In the genomic region with DNA sequence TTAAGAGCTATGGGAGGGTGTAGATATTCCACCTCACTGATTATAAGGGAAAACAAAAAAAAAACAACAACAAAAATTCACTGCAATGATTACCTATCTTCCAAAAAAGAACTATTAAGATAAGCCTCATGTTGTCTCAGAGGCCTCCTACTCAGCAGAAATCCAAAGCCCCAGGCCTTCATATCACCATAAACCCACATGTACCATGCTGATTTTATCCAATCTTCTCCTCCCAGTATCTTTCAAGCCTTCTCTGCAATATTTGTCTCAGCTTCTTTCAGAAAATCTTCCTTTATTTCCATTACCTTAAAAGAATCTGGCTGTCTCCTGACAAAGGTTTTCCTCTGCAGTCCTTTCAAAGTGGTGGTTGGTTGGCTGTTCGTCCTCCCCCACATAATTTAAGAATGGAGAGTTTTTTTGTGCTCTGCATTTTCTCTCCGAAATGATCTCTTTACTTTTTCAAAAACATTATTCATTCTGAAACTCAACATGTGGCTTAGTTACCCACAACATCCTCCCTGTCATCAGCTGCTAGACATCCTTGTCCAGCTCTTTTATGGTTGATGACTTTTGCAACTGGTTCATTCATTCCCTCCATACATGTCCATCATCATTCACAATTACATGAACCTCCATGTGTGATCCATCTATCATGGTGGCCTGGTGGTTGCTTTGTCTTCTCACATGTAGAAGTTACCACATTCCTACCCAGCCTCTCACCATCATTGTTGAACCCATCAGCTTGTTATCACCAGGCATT, we compare ENCODE assay signal across 12 cellular contexts. TPM values are rescaled to one million over a fixed set of nuclear protein-coding genes. Genes with fewer than 3 reads are reported as not detected.
A peak's percentile ranks its signal among the peaks of the same experiment; 100 is the strongest.
DNase-seq lines count a peak whose midpoint lies in the region; ATAC-seq, FAIRE-seq and TF ChIP-seq lines count a peak whose summit lies in the region.
"Had no signal": no experiment of that assay in that cellular context is flagged by ENCODE, and none has a peak within 500 bp of the region (broad histone marks: within the 10 kb centered on the region; RNA-seq: fewer than 3 reads in every experiment).

No MANE protein-coding gene starts in this region.

- POLR2A ChIA-PET in HEK293T (lab: Yijun Ruan, JAX), result no interaction called here

- no peak for TF ChIP-seq POLR2A in GM12891 (IDR thresholded peaks at IDR 0.05; ENCODE audit: low read depth, low read length)

- CTCF ChIA-PET in HEK293T (lab: Yijun Ruan, JAX), result no interaction called here

- DNase-seq in GM12891 (ENCODE audit: insufficient read length, low spot score), result no peak
- peak; percentile 74 for DNase-seq in MV-4-11 (lab: John Stamatoyannopoulos, UW)
- DNase-seq in SK-N-DZ (ENCODE audit: low spot score), result no peak
- no peak for DNase-seq in HEK293T (ENCODE audit: extremely low spot score)
- no peak for DNase-seq in Right ventricle myocardium superior
- DNase-seq in HCEC 1CT, result no peak
- DNase-seq: KBM-7; left colon; NK-92 treated with Interleukin-12 subunit alpha and Interleukin-12 subunit beta, amount 100 ng/mL, for 24 hours; pancreas had no signal

- intact Hi-C loops in Right ventricle myocardium superior (cut with DNase I), result no loop called here

- peak; percentile 79 for FAIRE-seq in GM12891 (lab: Jason Lieb, UNC)
- FAIRE-seq: pancreas had no signal

- ATAC-seq in GM19351 (IDR thresholded peaks at IDR 0.05; ENCODE audit: unreplicated experiment) (peak; percentile 74), HG02885 (IDR thresholded peaks at IDR 0.05; ENCODE audit: poor library complexity, unreplicated experiment) (peak; percentile 76), Right ventricle myocardium superior (ENCODE audit: poor library complexity) (no peak)
- ATAC-seq: left colon, pancreas had no signal

TF ChIP-seq in GM12891, 5 proteins besides CTCF, POLR2A, EP300 and RAD21:
- no peak for TF ChIP-seq POLR2AphosphoS5 (IDR thresholded peaks at IDR 0.05; ENCODE audit: low read depth, low read length)
- TF ChIP-seq POU2F2 (IDR thresholded peaks at IDR 0.05; ENCODE audit: low read depth, low read length), result no peak
- TF ChIP-seq PAX5 (IDR thresholded peaks at IDR 0.05; ENCODE audit: insufficient read depth, low read length, severe bottlenecking), result no peak
- no peak for TF ChIP-seq TAF1 (IDR thresholded peaks at IDR 0.05; ENCODE audit: low read depth, low read length)
- no peak for TF ChIP-seq SPI1 (IDR thresholded peaks at IDR 0.05; ENCODE audit: low read depth, low read length)

TF ChIP-seq in HEK293T, 16 proteins besides CTCF, POLR2A, EP300 and RAD21:
- TF ChIP-seq L3MBTL2 (conservative IDR thresholded peaks at IDR 0.05), result no peak
- no peak for TF ChIP-seq NFRKB (IDR thresholded peaks at IDR 0.05)
- no peak for TF ChIP-seq FOXA1 (IDR thresholded peaks at IDR 0.05)
- TF ChIP-seq ARNT (IDR thresholded peaks at IDR 0.05), result no peak
- no peak for TF ChIP-seq SUZ12 (IDR thresholded peaks at IDR 0.05)
- TF ChIP-seq BHLHE40 (IDR thresholded peaks at IDR 0.05; ENCODE audit: borderline replicate concordance), result no peak
- TF ChIP-seq SP1 (IDR thresholded peaks at IDR 0.05), result no peak
- no peak for TF ChIP-seq HDGF (IDR thresholded peaks at IDR 0.05; ENCODE audit: borderline replicate concordance)
- TF ChIP-seq, protein P1, sequence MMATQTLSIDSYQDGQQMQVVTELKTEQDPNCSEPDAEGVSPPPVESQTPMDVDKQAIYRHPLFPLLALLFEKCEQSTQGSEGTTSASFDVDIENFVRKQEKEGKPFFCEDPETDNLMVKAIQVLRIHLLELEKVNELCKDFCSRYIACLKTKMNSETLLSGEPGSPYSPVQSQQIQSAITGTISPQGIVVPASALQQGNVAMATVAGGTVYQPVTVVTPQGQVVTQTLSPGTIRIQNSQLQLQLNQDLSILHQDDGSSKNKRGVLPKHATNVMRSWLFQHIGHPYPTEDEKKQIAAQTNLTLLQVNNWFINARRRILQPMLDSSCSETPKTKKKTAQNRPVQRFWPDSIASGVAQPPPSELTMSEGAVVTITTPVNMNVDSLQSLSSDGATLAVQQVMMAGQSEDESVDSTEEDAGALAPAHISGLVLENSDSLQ (IDR thresholded peaks at IDR 0.05), result no peak
- no peak for TF ChIP-seq ZNF384 (IDR thresholded peaks at IDR 0.05)
- TF ChIP-seq FOXM1 (IDR thresholded peaks at IDR 0.05; ENCODE audit: borderline replicate concordance), result no peak
- no peak for TF ChIP-seq FOXK2 (IDR thresholded peaks at IDR 0.05)
- no peak for TF ChIP-seq ELF4 (IDR thresholded peaks at IDR 0.05)
- no peak for TF ChIP-seq TARDBP (IDR thresholded peaks at IDR 0.05)
TF ChIP-seq in HEK293T: peak in this region for 0.

RNA-seq across cellular contexts. Expression of a gene that starts 2.9 kb away (rescaled TPM):
- polyA plus RNA-seq in GM12891 (2012; ENCODE audit: low read depth, missing spikeins), result not detected
- polyA plus RNA-seq in SK-N-DZ (2014; cell fraction: cytosol; rRNA removed), result not detected in 2 replicates
- polyA plus RNA-seq in SK-N-DZ (2014; cell fraction: nucleus; rRNA removed), result not detected in 2 replicates
- not detected for total RNA-seq in Right ventricle myocardium superior
- total RNA-seq: left colon had no signal
- polyA plus RNA-seq: pancreas had no signal

RNA-seq across cellular contexts. Expression of a gene that starts 50.1 kb away (rescaled TPM):
- not detected for polyA plus RNA-seq in GM12891 (2012; ENCODE audit: low read depth, missing spikeins)
- not detected in 2 replicates for polyA plus RNA-seq in SK-N-DZ (2014; cell fraction: cytosol; rRNA removed)
- polyA plus RNA-seq in SK-N-DZ (2014; cell fraction: nucleus; rRNA removed), result not detected in 2 replicates
- not detected for total RNA-seq in Right ventricle myocardium superior
- total RNA-seq: left colon, pancreas had no signal
- polyA plus RNA-seq: pancreas had no signal

RNA-seq across cellular contexts. Expression of a gene that starts 52.7 kb away (rescaled TPM):
- 0.03 TPM for polyA plus RNA-seq in GM12891 (2012; ENCODE audit: low read depth, missing spikeins)
- polyA plus RNA-seq in SK-N-DZ (2014; cell fraction: cytosol; rRNA removed), result not detected in 2 replicates
- polyA plus RNA-seq in SK-N-DZ (2014; cell fraction: nucleus; rRNA removed), result not detected in 2 replicates
- not detected for total RNA-seq in Right ventricle myocardium superior
- total RNA-seq: left colon, pancreas had no signal
- polyA plus RNA-seq: pancreas had no signal
